In genomic region chr11:65485820-65486219, GRCh38 we compare ENCODE assay signal across 12 cellular contexts. TPM values are rescaled to one million over a fixed set of nuclear protein-coding genes. Genes with fewer than 3 reads are reported as not detected.
DNase-seq lines count a peak whose midpoint lies in the region; ATAC-seq and TF ChIP-seq lines count a peak whose summit lies in the region.
"Had no signal": no experiment of that assay in that cellular context is flagged by ENCODE, and none has a peak within 500 bp of the region (broad histone marks: within the 10 kb centered on the region; RNA-seq: fewer than 3 reads in every experiment).

No MANE protein-coding gene starts in this region.

- no peaks in the 10 kb centered on the region for H3K9me3 ChIP-seq in right atrium auricular region
- H3K9me3 ChIP-seq: BE2C had no signal

- H3K27me3 ChIP-seq in right atrium auricular region: no peaks in the 10 kb centered on the region
- H3K27me3 ChIP-seq: BE2C had no signal

- H3K4me3 ChIP-seq in right atrium auricular region: no peak overlapping the region

- no peak overlapping the region for H3K27ac Mint-ChIP-seq in T-helper 2 cell treated with Interferon-gamma antibody and Interleukin-4, amounts not matched to agents 5 μg/mL and 100 μg/mL, for 36 hours
- H3K27ac Mint-ChIP-seq: dendritic cell treated with granulocyte-macrophage colony-stimulating factor and Interleukin-4, amounts not matched to agents 40 ng/mL and 50 ng/mL, for 4 days had no signal

- H3K27ac ChIP-seq in right atrium auricular region: peak overlapping the region; percentile 95 to 100

- DNase-seq in Ammon's horn (ENCODE audit: low spot score) (peak; percentile 29), right atrium auricular region (ENCODE audit: low spot score) (no peak), posterior vena cava (ENCODE audit: low spot score) (peak; percentile 18)
- DNase-seq in stimulated activated CD4-positive, alpha-beta T cell treated with anti-CD3 and anti-CD28 coated beads, Interleukin-12 subunit alpha, Interleukin-12 subunit beta, amount 100 ng/mL, for 4 hours: no peak
- DNase-seq in activated CD8-positive, alpha-beta memory T cell treated with anti-CD3 and anti-CD28 coated beads, Interleukin-2, amount 50 U/mL, for 48 hours: no peak
- DNase-seq in T-helper 2 cell treated with Interferon-gamma antibody and Interleukin-4, amounts not matched to agents 5 μg/mL and 100 μg/mL, for 36 hours (ENCODE audit: low spot score): no peak
- DNase-seq: BE2C; NCI-H1436; stimulated activated CD4-positive, alpha-beta T cell treated with anti-CD3 and anti-CD28 coated beads, Interleukin-1b, Interleukin-23, amount 100 ng/mL, for 48 hours had no signal

- no peaks in the 10 kb centered on the region for H3K36me3 ChIP-seq in right atrium auricular region
- H3K36me3 ChIP-seq: BE2C had no signal

- H3K27me3 Mint-ChIP-seq in T-helper 2 cell treated with Interferon-gamma antibody and Interleukin-4, amounts not matched to agents 5 μg/mL and 100 μg/mL, for 36 hours (ENCODE audit: low read depth): peaks cover 4% of the 10 kb centered on the region
- H3K27me3 Mint-ChIP-seq: dendritic cell treated with granulocyte-macrophage colony-stimulating factor and Interleukin-4, amounts not matched to agents 40 ng/mL and 50 ng/mL, for 4 days had no signal

- H3K4me1 ChIP-seq in right atrium auricular region: peaks cover 0 to 75% of the 10 kb centered on the region in 2 donors

- intact Hi-C loops in posterior vena cava (cut with DNase I): no loop called here

- no peak for TF ChIP-seq CTCF in right atrium auricular region (IDR thresholded peaks at IDR 0.05)

- no peaks in the 10 kb centered on the region for H3K9me3 Mint-ChIP-seq in T-helper 2 cell treated with Interferon-gamma antibody and Interleukin-4, amounts not matched to agents 5 μg/mL and 100 μg/mL, for 36 hours
- H3K9me3 Mint-ChIP-seq: dendritic cell treated with granulocyte-macrophage colony-stimulating factor and Interleukin-4, amounts not matched to agents 40 ng/mL and 50 ng/mL, for 4 days had no signal

- no peaks in the 10 kb centered on the region for H3K36me3 Mint-ChIP-seq in T-helper 2 cell treated with Interferon-gamma antibody and Interleukin-4, amounts not matched to agents 5 μg/mL and 100 μg/mL, for 36 hours (ENCODE audit: low read depth)

- H3K4me1 Mint-ChIP-seq in T-helper 2 cell treated with Interferon-gamma antibody and Interleukin-4, amounts not matched to agents 5 μg/mL and 100 μg/mL, for 36 hours (ENCODE audit: low read depth): peaks cover 18% of the 10 kb centered on the region

- no peak overlapping the region for H3K4me3 Mint-ChIP-seq in T-helper 2 cell treated with Interferon-gamma antibody and Interleukin-4, amounts not matched to agents 5 μg/mL and 100 μg/mL, for 36 hours
- H3K4me3 Mint-ChIP-seq: dendritic cell treated with granulocyte-macrophage colony-stimulating factor and Interleukin-4, amounts not matched to agents 40 ng/mL and 50 ng/mL, for 4 days had no signal

- ATAC-seq in SK-N-SH treated with all-trans-retinoic acid at 6 μM for 48 hours: no peak
- ATAC-seq in HG02623 (IDR thresholded peaks at IDR 0.05; ENCODE audit: unreplicated experiment): no peak

TF ChIP-seq in SK-N-SH treated with all-trans-retinoic acid at 6 μM for 48 hours, 23 proteins besides CTCF, POLR2A, EP300 and RAD21:
- TF ChIP-seq ZNF565 (CRISPR knock-in tag; conservative IDR thresholded peaks at IDR 0.05; ENCODE audit: low read depth) (0 out of 2 replicates have a peak, but pooled peaks have one; percentile 50), TOX (CRISPR knock-in tag; IDR thresholded peaks at IDR 0.05; ENCODE audit: borderline replicate concordance) (no peak), ZNF8 (CRISPR knock-in tag; IDR thresholded peaks at IDR 0.05) (peak; percentile 43; the same call in 1 of the 2 replicates)
TF ChIP-seq in SK-N-SH treated with all-trans-retinoic acid at 6 μM for 48 hours: peak in this region for 2.

RNA-seq across cellular contexts. Expression of gene MALAT1, which starts 13.0 kb away (rescaled TPM):
- total RNA-seq in right atrium auricular region: 1,000 to 10,000 TPM; 2,120 to 2,577 TPM
- 1,000 to 10,000 TPM; 9,235 to 9,828 TPM for total RNA-seq in posterior vena cava

RNA-seq across cellular contexts. Expression of gene SCYL1, which starts 39.1 kb away (rescaled TPM):
- total RNA-seq in right atrium auricular region: 10 to 100 TPM; 71.8 to 89.7 TPM
- 10 to 100 TPM; 66.3 to 74.3 TPM for total RNA-seq in posterior vena cava

Comparison
In these comparisons a context has a peak if more than half of its experiments do, and no peak if none do; other contexts are left out.
1. DNase-seq: peak in Ammon's horn (single experiment) and posterior vena cava (single experiment); none in right atrium auricular region (single experiment), stimulated activated CD4-positive, alpha-beta T cell treated with anti-CD3 and anti-CD28 coated beads, Interleukin-12 subunit alpha, Interleukin-12 subunit beta, amount 100 ng/mL, for 4 hours (single experiment), activated CD8-positive, alpha-beta memory T cell treated with anti-CD3 and anti-CD28 coated beads, Interleukin-2, amount 50 U/mL, for 48 hours (single experiment) and T-helper 2 cell treated with Interferon-gamma antibody and Interleukin-4, amounts not matched to agents 5 μg/mL and 100 μg/mL, for 36 hours (single experiment).